In the genomic region with DNA sequence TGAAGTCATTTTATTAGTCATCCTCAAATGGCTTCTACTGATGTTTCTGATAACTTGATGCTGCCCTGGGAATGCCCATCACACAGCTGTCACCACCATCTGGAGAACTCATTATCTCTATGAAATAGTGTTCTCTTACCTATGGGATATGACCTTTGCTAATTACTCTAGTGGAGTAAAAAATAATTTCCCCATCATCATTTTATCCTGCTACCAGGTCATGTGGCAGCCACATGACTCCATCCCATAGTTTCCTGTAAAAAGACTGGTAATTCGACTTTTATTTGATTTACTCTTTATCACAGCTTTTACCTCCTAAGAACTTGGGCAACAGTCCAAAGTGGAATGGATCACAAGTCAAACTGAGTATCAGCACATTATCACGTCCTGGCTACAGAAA, we compare ENCODE assay signal across 1 cellular context.
A peak's percentile ranks its signal among the peaks of the same experiment; 100 is the strongest.
TF ChIP-seq lines count a peak whose summit lies in the region.

No MANE protein-coding gene starts in this region.

TF ChIP-seq in SK-N-SH treated with all-trans-retinoic acid at 6 μM for 48 hours, 23 proteins besides CTCF, POLR2A, EP300 and RAD21 (continued from another document):
- TF ChIP-seq, protein P1, sequence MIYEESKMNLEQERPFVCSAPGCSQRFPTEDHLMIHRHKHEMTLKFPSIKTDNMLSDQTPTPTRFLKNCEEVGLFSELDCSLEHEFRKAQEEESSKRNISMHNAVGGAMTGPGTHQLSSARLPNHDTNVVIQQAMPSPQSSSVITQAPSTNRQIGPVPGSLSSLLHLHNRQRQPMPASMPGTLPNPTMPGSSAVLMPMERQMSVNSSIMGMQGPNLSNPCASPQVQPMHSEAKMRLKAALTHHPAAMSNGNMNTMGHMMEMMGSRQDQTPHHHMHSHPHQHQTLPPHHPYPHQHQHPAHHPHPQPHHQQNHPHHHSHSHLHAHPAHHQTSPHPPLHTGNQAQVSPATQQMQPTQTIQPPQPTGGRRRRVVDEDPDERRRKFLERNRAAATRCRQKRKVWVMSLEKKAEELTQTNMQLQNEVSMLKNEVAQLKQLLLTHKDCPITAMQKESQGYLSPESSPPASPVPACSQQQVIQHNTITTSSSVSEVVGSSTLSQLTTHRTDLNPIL (CRISPR knock-in tag; IDR thresholded peaks at IDR 0.05; ENCODE audit: low read depth) = no peak
- TF ChIP-seq ARNTL (CRISPR knock-in tag; IDR thresholded peaks at IDR 0.05; ENCODE audit: borderline replicate concordance, low read depth) (no peak), ZFP30 (CRISPR knock-in tag; IDR thresholded peaks at IDR 0.05) (no peak), SNAI2 (CRISPR knock-in tag; IDR thresholded peaks at IDR 0.05) (peak; percentile 44; the same call in 1 of the 2 replicates), TCF4 (CRISPR knock-in tag; IDR thresholded peaks at IDR 0.05; ENCODE audit: borderline replicate concordance) (peak; percentile 85), CSDC2 (CRISPR knock-in tag; IDR thresholded peaks at IDR 0.05) (no peak), ZNF8 (CRISPR knock-in tag; IDR thresholded peaks at IDR 0.05) (no peak)
